In genomic region chr19:55646889-55647731, GRCh38 we compare ENCODE assay signal across 8 cellular contexts. TPM values are rescaled to one million over a fixed set of nuclear protein-coding genes. Genes with fewer than 3 reads are reported as not detected.
DNase-seq lines count a peak whose midpoint lies in the region; ATAC-seq and TF ChIP-seq lines count a peak whose summit lies in the region.

No MANE protein-coding gene starts in this region.

- peaks cover 7% of the 10 kb centered on the region for H3K36me3 Mint-ChIP-seq in activated CD8-positive, alpha-beta memory T cell treated with anti-CD3 and anti-CD28 coated beads, Interleukin-2, amount 10 ng/mL, durations not matched to agents 7 days and 5 days

- H3K4me1 Mint-ChIP-seq in activated CD8-positive, alpha-beta memory T cell treated with anti-CD3 and anti-CD28 coated beads, Interleukin-2, amount 10 ng/mL, durations not matched to agents 7 days and 5 days: peaks cover 37% of the 10 kb centered on the region

- no peaks in the 10 kb centered on the region for H3K9me3 Mint-ChIP-seq in activated CD8-positive, alpha-beta memory T cell treated with anti-CD3 and anti-CD28 coated beads, Interleukin-2, amount 10 ng/mL, durations not matched to agents 7 days and 5 days (ENCODE audit: low read depth)

- peak overlapping the region; percentile 71 for H3K4me3 Mint-ChIP-seq in activated CD8-positive, alpha-beta memory T cell treated with anti-CD3 and anti-CD28 coated beads, Interleukin-2, amount 10 ng/mL, durations not matched to agents 7 days and 5 days

- peak overlapping the region; percentile 75 for H3K27ac Mint-ChIP-seq in activated CD8-positive, alpha-beta memory T cell treated with anti-CD3 and anti-CD28 coated beads, Interleukin-2, amount 10 ng/mL, durations not matched to agents 7 days and 5 days

- ATAC-seq in activated CD8-positive, alpha-beta memory T cell treated with anti-CD3 and anti-CD28 coated beads, Interleukin-2, amount 10 ng/mL, durations not matched to agents 7 days and 5 days: no peak

- no peak for TF ChIP-seq CTCF in WERI-Rb-1 (IDR thresholded peaks at IDR 0.05; ENCODE audit: low read depth, low read length)

- H3K4me3 ChIP-seq in WERI-Rb-1 (ENCODE audit: low read depth, low read length): peak overlapping the region; percentile 84
- peak overlapping the region; percentile 76 for H3K4me3 ChIP-seq in iPS-15b (ENCODE audit: low read depth, low read length)

- no peaks in the 10 kb centered on the region for H3K4me1 ChIP-seq in iPS-15b (ENCODE audit: control insufficient read depth, insufficient read depth, low read length)

- H3K27ac ChIP-seq in WERI-Rb-1 (peak overlapping the region; percentile 94), temporal lobe (ENCODE audit: low read depth, low read length) (peak overlapping the region; percentile 85)

- peak overlapping the region; percentile 85 for H3K9ac ChIP-seq in iPS-15b (ENCODE audit: low read depth, low read length)

- H3K9me3 ChIP-seq in WERI-Rb-1 (ENCODE audit: severe bottlenecking) (no peaks in the 10 kb centered on the region), iPS-15b (ENCODE audit: control insufficient read depth, insufficient read depth, low read length) (no peaks in the 10 kb centered on the region)

- no peaks in the 10 kb centered on the region for H3K27me3 Mint-ChIP-seq in activated CD8-positive, alpha-beta memory T cell treated with anti-CD3 and anti-CD28 coated beads, Interleukin-2, amount 10 ng/mL, durations not matched to agents 7 days and 5 days

- H3K36me3 ChIP-seq in WERI-Rb-1 (peaks cover 24% of the 10 kb centered on the region), iPS-15b (ENCODE audit: control insufficient read depth, insufficient read depth, low read length) (peaks cover 13% of the 10 kb centered on the region)

- DNase-seq in activated CD8-positive, alpha-beta memory T cell treated with anti-CD3 and anti-CD28 coated beads, Interleukin-2, amount 10 ng/mL, durations not matched to agents 7 days and 5 days: no peak
- DNase-seq in activated CD8-positive, alpha-beta memory T cell treated with anti-CD3 and anti-CD28 coated beads for 24 hours: no peak
- DNase-seq in WERI-Rb-1 (no peak), ureter (ENCODE audit: low spot score) (no peak), NCI-H446 treated with DMSO at 0.1 percent for 48 hours (lab: John Stamatoyannopoulos, UW) (no peak)
- DNase-seq in central memory CD4-positive, alpha-beta T cell: no peak

- H3K27me3 ChIP-seq in WERI-Rb-1 (ENCODE audit: insufficient read depth, low read depth, severe bottlenecking) (no peaks in the 10 kb centered on the region), iPS-15b (ENCODE audit: control insufficient read depth, insufficient read depth, low read length) (no peaks in the 10 kb centered on the region)

- CTCF ChIA-PET in activated CD8-positive, alpha-beta memory T cell treated with anti-CD3 and anti-CD28 coated beads, Interleukin-2, amount 10 ng/mL, durations not matched to agents 7 days and 5 days (lab: Charles Lee): interaction anchor here (1.2 to 5.5 kb wide), 4 partner anchors 13 to 143 kb away, joined by 3 to 74 read pairs (median 4); partner anchors contain the start of gene FIZ1

RNA-seq across cellular contexts. Expression of gene CCDC106, which starts 0.9 kb away (rescaled TPM):
- total RNA-seq in activated CD8-positive, alpha-beta memory T cell treated with anti-CD3 and anti-CD28 coated beads, Interleukin-2, amount 10 ng/mL, durations not matched to agents 7 days and 5 days: 1 to 10 TPM; 5.9 TPM
- total RNA-seq in temporal lobe (10.1 TPM), ureter (12.3 TPM)

RNA-seq across cellular contexts. Expression of gene ZNF581, which starts 3.7 kb away (rescaled TPM):
- 10 to 100 TPM; 23.7 to 25.4 TPM for total RNA-seq in activated CD8-positive, alpha-beta memory T cell treated with anti-CD3 and anti-CD28 coated beads, Interleukin-2, amount 10 ng/mL, durations not matched to agents 7 days and 5 days
- 6.9 TPM for total RNA-seq in temporal lobe
- 22.7 TPM for total RNA-seq in ureter

RNA-seq across cellular contexts. Expression of gene ZNF580, which starts 6.3 kb away (rescaled TPM):
- total RNA-seq in activated CD8-positive, alpha-beta memory T cell treated with anti-CD3 and anti-CD28 coated beads, Interleukin-2, amount 10 ng/mL, durations not matched to agents 7 days and 5 days: 10 to 100 TPM; 33.1 to 33.7 TPM
- total RNA-seq in temporal lobe: 4.4 TPM
- total RNA-seq in ureter: 56.5 TPM

RNA-seq across cellular contexts. Expression of gene U2AF2, which starts 7.7 kb away (rescaled TPM):
- total RNA-seq in activated CD8-positive, alpha-beta memory T cell treated with anti-CD3 and anti-CD28 coated beads, Interleukin-2, amount 10 ng/mL, durations not matched to agents 7 days and 5 days: 100 to 1,000 TPM; 284 to 324 TPM
- total RNA-seq in temporal lobe (83.6 TPM), ureter (195 TPM)

RNA-seq across cellular contexts. Expression of gene ZNF784, which starts 22.7 kb away (rescaled TPM):
- total RNA-seq in activated CD8-positive, alpha-beta memory T cell treated with anti-CD3 and anti-CD28 coated beads, Interleukin-2, amount 10 ng/mL, durations not matched to agents 7 days and 5 days: 1 to 10 TPM; 5.1 to 7.3 TPM
- total RNA-seq in temporal lobe: 3.2 TPM
- total RNA-seq in ureter: 9.5 TPM
